Comparison of ENCODE assay signal across 16 cellular contexts in genomic region chr1:201360901-201361651, GRCh38. TPM values are rescaled to one million over a fixed set of nuclear protein-coding genes. Genes with fewer than 3 reads are reported as not detected.
A peak's percentile ranks its signal among the peaks of the same experiment; 100 is the strongest.
DNase-seq lines count a peak whose midpoint lies in the region; ATAC-seq and TF ChIP-seq lines count a peak whose summit lies in the region.
"Had no signal": no experiment of that assay in that cellular context is flagged by ENCODE, and none has a peak within 500 bp of the region (broad histone marks: within the 10 kb centered on the region; RNA-seq: fewer than 3 reads in every experiment).

No MANE protein-coding gene starts in this region.

- DNase-seq in Right ventricle myocardium inferior (ENCODE audit: missing footprints) (peak; percentile 32), heart right ventricle (no peak), cardiac septum (ENCODE audit: low spot score) (peak; percentile 47), lower lobe of right lung (peak; percentile 28), inferior parietal cortex (ENCODE audit: extremely low spot score) (no peak), pons (ENCODE audit: low spot score) (no peak)
- no peak for DNase-seq in activated naive CD8-positive, alpha-beta T cell treated with anti-CD3 and anti-CD28 coated beads for 36 hours
- DNase-seq: CD8-positive, alpha-beta memory T cell; GDM1; NCI-H2107; NCI-H226; NCI-H524 treated with DMSO at 0.1 percent for 48 hours had no signal

- WGBS in heart right ventricle, 2 donors = 68 to 74% methylated on average over 15 of the region's 15 CpGs

- H3K27me3 ChIP-seq in heart right ventricle (no peaks in the 10 kb centered on the region), lower lobe of right lung (ENCODE audit: low read depth) (no peaks in the 10 kb centered on the region)
- H3K27me3 ChIP-seq: BE2C had no signal

- no peak overlapping the region for H3K4me3 ChIP-seq in heart right ventricle
- no peak overlapping the region for H3K4me3 ChIP-seq in lower lobe of right lung

- no peaks in the 10 kb centered on the region for H3K4me1 Mint-ChIP-seq in activated naive CD8-positive, alpha-beta T cell treated with anti-CD3 and anti-CD28 coated beads for 36 hours
- H3K4me1 Mint-ChIP-seq: CD8-positive, alpha-beta memory T cell; IgD-negative memory B cell had no signal

- H3K27ac Mint-ChIP-seq in activated naive CD8-positive, alpha-beta T cell treated with anti-CD3 and anti-CD28 coated beads for 36 hours = no peak overlapping the region
- H3K27ac Mint-ChIP-seq: IgD-negative memory B cell had no signal

- TF ChIP-seq CTCF in heart right ventricle (IDR thresholded peaks at IDR 0.05) = no peak
- TF ChIP-seq CTCF in lower lobe of right lung (IDR thresholded peaks at IDR 0.05) = no peak

- H3K27ac ChIP-seq in heart right ventricle = peak overlapping the region in 2 of 10 donors; percentile 7 to 13
- H3K27ac ChIP-seq in lower lobe of right lung = no peak overlapping the region
- H3K27ac ChIP-seq: 22Rv1 had no signal

- no peak overlapping the region for H3K4me3 Mint-ChIP-seq in activated naive CD8-positive, alpha-beta T cell treated with anti-CD3 and anti-CD28 coated beads for 36 hours
- H3K4me3 Mint-ChIP-seq: CD8-positive, alpha-beta memory T cell; IgD-negative memory B cell had no signal

- ATAC-seq in Right ventricle myocardium inferior (no peak), heart right ventricle (no peak), lower lobe of right lung (no peak), HG03354 (IDR thresholded peaks at IDR 0.05; ENCODE audit: poor library complexity, severe bottlenecking, unreplicated experiment) (no peak)

- peaks cover 16% of the 10 kb centered on the region for H3K27me3 Mint-ChIP-seq in activated naive CD8-positive, alpha-beta T cell treated with anti-CD3 and anti-CD28 coated beads for 36 hours

- H3K36me3 Mint-ChIP-seq in activated naive CD8-positive, alpha-beta T cell treated with anti-CD3 and anti-CD28 coated beads for 36 hours = no peaks in the 10 kb centered on the region
- H3K36me3 Mint-ChIP-seq: CD8-positive, alpha-beta memory T cell; IgD-negative memory B cell had no signal

- H3K4me1 ChIP-seq in heart right ventricle (peaks cover 0 to 35% (median 5%) of the 10 kb centered on the region in 9 donors), lower lobe of right lung (no peaks in the 10 kb centered on the region)
- H3K4me1 ChIP-seq: BE2C had no signal

- H3K9me3 ChIP-seq in heart right ventricle (no peaks in the 10 kb centered on the region), lower lobe of right lung (no peaks in the 10 kb centered on the region)
- H3K9me3 ChIP-seq: BE2C had no signal

- peaks cover 0 to 75% (median 21%) of the 10 kb centered on the region in 9 donors for H3K36me3 ChIP-seq in heart right ventricle
- no peaks in the 10 kb centered on the region for H3K36me3 ChIP-seq in lower lobe of right lung
- H3K36me3 ChIP-seq: BE2C had no signal

- intact Hi-C loops in Right ventricle myocardium inferior (cut with DNase I) (loop anchor here (5.0 kb wide), 1 partner anchor 109 kb away; no protein-coding TSS in a partner anchor), heart right ventricle (cut with DNase I) (loop anchor here in 7 of 10 donors (1.0 to 5.0 kb wide), 3 partner anchors 106 to 109 kb away; no protein-coding TSS in a partner anchor), cardiac septum (cut with DNase I) (loop anchor here (2.0 kb wide), 1 partner anchor 106 kb away; no protein-coding TSS in a partner anchor), lower lobe of right lung (cut with DNase I) (no loop called here)

- H3K9me3 Mint-ChIP-seq in activated naive CD8-positive, alpha-beta T cell treated with anti-CD3 and anti-CD28 coated beads for 36 hours = no peaks in the 10 kb centered on the region
- H3K9me3 Mint-ChIP-seq: CD8-positive, alpha-beta memory T cell; IgD-negative memory B cell had no signal

RNA-seq across cellular contexts. Expression of gene TNNT2, which starts 16.4 kb away (rescaled TPM):
- total RNA-seq in Right ventricle myocardium inferior (9,445 TPM), heart right ventricle (over 10,000 TPM in 1 of 10 donors, 1,000 to 10,000 TPM in 9; 5,905 to 10,183 (median 7,503) TPM), cardiac septum (8,017 TPM), lower lobe of right lung (6.4 TPM)
- over 10,000 TPM; 10,337 to 31,279 TPM for polyA plus RNA-seq in heart right ventricle
- total RNA-seq in activated naive CD8-positive, alpha-beta T cell treated with anti-CD3 and anti-CD28 coated beads for 36 hours = not detected
- total RNA-seq: CD8-positive, alpha-beta memory T cell had no signal
- polyA plus RNA-seq: CD8-positive, alpha-beta memory T cell; IgD-negative memory B cell had no signal

RNA-seq across cellular contexts. Expression of gene LAD1, which starts 38.0 kb away (rescaled TPM):
- total RNA-seq in Right ventricle myocardium inferior (2.4 TPM), heart right ventricle (10 to 100 TPM in 1 of 10 donors, 1 to 10 TPM in 8, under 1 TPM in 1; 0.85 to 12.9 (median 2.9) TPM), cardiac septum (12.4 TPM), lower lobe of right lung (35.3 TPM)
- 10 to 100 TPM in 1 of 2 donors, 1 to 10 TPM in 1; 2.6 to 42.2 TPM for polyA plus RNA-seq in heart right ventricle
- total RNA-seq in activated naive CD8-positive, alpha-beta T cell treated with anti-CD3 and anti-CD28 coated beads for 36 hours = not detected
- total RNA-seq: CD8-positive, alpha-beta memory T cell had no signal
- polyA plus RNA-seq: CD8-positive, alpha-beta memory T cell; IgD-negative memory B cell had no signal

Comparison
In these comparisons a context has a peak if more than half of its experiments do, and no peak if none do; other contexts are left out.
1. DNase-seq: peak in Right ventricle myocardium inferior (single experiment), cardiac septum (single experiment) and lower lobe of right lung (single experiment); none in heart right ventricle (0 of 2), inferior parietal cortex (single experiment), pons (single experiment) and activated naive CD8-positive, alpha-beta T cell treated with anti-CD3 and anti-CD28 coated beads for 36 hours (single experiment).
2. RNA of gene TNNT2, which starts 16.4 kb away (total RNA-seq): 9,445 TPM in Right ventricle myocardium inferior (single experiment), 8,017 TPM in cardiac septum (single experiment) and 5,905 to 10,183 TPM in heart right ventricle; 6.4 TPM in lower lobe of right lung (single experiment) and not detected in activated naive CD8-positive, alpha-beta T cell treated with anti-CD3 and anti-CD28 coated beads for 36 hours; every median in the first group is over 100 times any median in the second.